1 cellular context compared by ENCODE assay signal in genomic region chr13:112972258-112972657, GRCh38.
TF ChIP-seq lines count a peak whose summit lies in the region.

No MANE protein-coding gene starts in this region.

TF ChIP-seq in HEK293, 187 proteins besides CTCF, POLR2A, EP300 and RAD21:
- TF ChIP-seq PBX3 (CRISPR knock-in tag; IDR thresholded peaks at IDR 0.05) (no peak), TRIM28 (IDR thresholded peaks at IDR 0.05; ENCODE audit: borderline replicate concordance, low read length) (no peak), ZBTB17 (tag by site-specific recombination; IDR thresholded peaks at IDR 0.05) (peak; percentile 95), ZNF747 (tag by site-specific recombination; IDR thresholded peaks at IDR 0.05) (no peak), GFI1B (tag by site-specific recombination; IDR thresholded peaks at IDR 0.05) (no peak), ZNF621 (tag by site-specific recombination; IDR thresholded peaks at IDR 0.05) (peak; percentile 33; the same call in 1 of the 2 replicates), ZNF121 (tag by site-specific recombination; IDR thresholded peaks at IDR 0.05) (no peak), KLF10 (tag by site-specific recombination; IDR thresholded peaks at IDR 0.05) (no peak), ZNF26 (tag by site-specific recombination; IDR thresholded peaks at IDR 0.05) (no peak), ATF2 (tag by site-specific recombination; IDR thresholded peaks at IDR 0.05; ENCODE audit: low read depth) (no peak), YY2 (tag by site-specific recombination; IDR thresholded peaks at IDR 0.05) (no peak), ZFHX2 (tag by site-specific recombination; conservative IDR thresholded peaks at IDR 0.05) (peak; percentile 99), ZNF146 (tag by site-specific recombination; IDR thresholded peaks at IDR 0.05) (no peak), ZNF549 (tag by site-specific recombination; IDR thresholded peaks at IDR 0.05) (no peak), ZSCAN23 (tag by site-specific recombination; IDR thresholded peaks at IDR 0.05) (peak; percentile 40; the same call in 1 of the 2 replicates), ZBTB10 (tag by site-specific recombination; IDR thresholded peaks at IDR 0.05) (no peak), ZBTB7A (tag by site-specific recombination; IDR thresholded peaks at IDR 0.05; ENCODE audit: low read depth) (no peak), ZNF692 (tag by site-specific recombination; IDR thresholded peaks at IDR 0.05) (no peak), ZNF248 (tag by site-specific recombination; IDR thresholded peaks at IDR 0.05) (no peak), ZNF596 (tag by site-specific recombination; IDR thresholded peaks at IDR 0.05) (no peak), SP2 (tag by site-specific recombination; IDR thresholded peaks at IDR 0.05) (no peak), BCL6B (tag by site-specific recombination; IDR thresholded peaks at IDR 0.05) (no peak), ZNF513 (tag by site-specific recombination; IDR thresholded peaks at IDR 0.05) (no peak), OSR2 (tag by site-specific recombination; IDR thresholded peaks at IDR 0.05) (no peak), ZNF366 (tag by site-specific recombination; conservative IDR thresholded peaks at IDR 0.05) (peak; percentile 98), ZNF202 (tag by site-specific recombination; IDR thresholded peaks at IDR 0.05; ENCODE audit: borderline replicate concordance) (no peak), EGR2 (tag by site-specific recombination; IDR thresholded peaks at IDR 0.05; ENCODE audit: low read depth) (peak; percentile 100), ZNF133 (tag by site-specific recombination; IDR thresholded peaks at IDR 0.05) (no peak)
